Comparison of ENCODE assay signal across 8 cellular contexts in genomic region chrX:8879750-8880149, GRCh38.
DNase-seq lines count a peak whose midpoint lies in the region; ATAC-seq, FAIRE-seq and TF ChIP-seq lines count a peak whose summit lies in the region.

No MANE protein-coding gene starts in this region.

- H3K27me3 ChIP-seq in brain microvascular endothelial cell (replicated peaks) = no peaks in the 10 kb centered on the region
- peaks cover 0 to 1% (median 0%) of the 10 kb centered on the region in 4 donors for H3K27me3 ChIP-seq in pancreas

- ATAC-seq in pancreas (peak in 1 of 4 donors; percentile 39), GM18505 (IDR thresholded peaks at IDR 0.05; ENCODE audit: unreplicated experiment) (no peak)

- in situ Hi-C loops in GM13976 (cut with MboI; ENCODE audit: low sequenced_read_pairs, unreplicated experiment) (no loop called here), brain microvascular endothelial cell (cut with HindIII; ENCODE audit: low pct_ligation_motif_present, low sequenced_read_pairs) (no loop called here)

- H3K4me3 ChIP-seq in brain microvascular endothelial cell (ENCODE audit: low read depth, low read length) (no peak overlapping the region), pancreas (no peak overlapping the region)

- peak; percentile 15 for TF ChIP-seq CTCF in GM13976 (IDR thresholded peaks at IDR 0.05; ENCODE audit: borderline replicate concordance, control extremely low read depth, extremely low read depth, insufficient read depth, missing control alignments)
- peak; percentile 81 for TF ChIP-seq CTCF in brain microvascular endothelial cell (IDR thresholded peaks at IDR 0.05; ENCODE audit: low read depth, low read length, missing control alignments)
- peak; percentile 26 to 49 (median 41) for TF ChIP-seq CTCF in pancreas (IDR thresholded peaks at IDR 0.05)

- H3K27ac ChIP-seq in brain microvascular endothelial cell = no peak overlapping the region
- H3K27ac ChIP-seq in pancreas = no peak overlapping the region

- intact Hi-C loops in pancreas (cut with DNase I) = no loop called here

- DNase-seq in A172 (ENCODE audit: low spot score) = peak; percentile 19
- DNase-seq in GM13976 (ENCODE audit: low spot score) = no peak
- DNase-seq in RKO (ENCODE audit: low spot score) = peak; percentile 47
- peak; percentile 6 for DNase-seq in brain microvascular endothelial cell
- DNase-seq in pancreas = peak in 2 of 6 donors; percentile 17 to 54
- no peak for DNase-seq in SKM-1 treated with dmso at 0.1 percent for 144 hours (lab: John Stamatoyannopoulos, UW; ENCODE audit: unreplicated experiment)
- no peak for DNase-seq in NCI-H1048 (lab: John Stamatoyannopoulos, UW)

- no peaks in the 10 kb centered on the region for H3K4me1 ChIP-seq in pancreas

- no peak for TF ChIP-seq POLR2A in GM18505 (IDR thresholded peaks at IDR 0.05; ENCODE audit: borderline replicate concordance, extremely low read depth, insufficient read depth, insufficient read length)

- no peak for FAIRE-seq in pancreas (lab: Jason Lieb, UNC)

- H3K36me3 ChIP-seq in brain microvascular endothelial cell (replicated peaks) (no peaks in the 10 kb centered on the region), pancreas (no peaks in the 10 kb centered on the region)

- H3K9me3 ChIP-seq in pancreas = no peaks in the 10 kb centered on the region

- WGBS in pancreas, 2 donors = 39 to 56% methylated on average over 4 of the region's 4 CpGs

Comparison
In these comparisons a context has a peak if more than half of its experiments do, and no peak if none do; other contexts are left out.
1. DNase-seq: peak in A172 (single experiment), RKO (single experiment) and brain microvascular endothelial cell (single experiment); none in GM13976 (single experiment), SKM-1 treated with dmso at 0.1 percent for 144 hours (single experiment) and NCI-H1048 (single experiment).
2. CTCF ChIP-seq: peak in every context shown above with its lines; median percentile 81 in brain microvascular endothelial cell; 41 in pancreas; 15 in GM13976.